Comparison of ENCODE assay signal across 8 cellular contexts in genomic region chr16:89917773-89918452, GRCh38. TPM values are rescaled to one million over a fixed set of nuclear protein-coding genes. Genes with fewer than 3 reads are reported as not detected.
DNase-seq lines count a peak whose midpoint lies in the region; ATAC-seq and TF ChIP-seq lines count a peak whose summit lies in the region.

No MANE protein-coding gene starts in this region.

- ATAC-seq in GM21529 (IDR thresholded peaks at IDR 0.05; ENCODE audit: unreplicated experiment) = peak; percentile 75
- peak; percentile 75 for ATAC-seq in Right ventricle myocardium superior (ENCODE audit: poor library complexity)

- intact Hi-C loops in activated naive CD4-positive, alpha-beta T cell treated with anti-CD3 and anti-CD28 coated beads for 36 hours (cut with micrococcal nuclease) = loop anchor here (1.0 kb wide), 1 partner anchor 8 kb away; no protein-coding TSS in a partner anchor
- intact Hi-C loops in Right ventricle myocardium superior (cut with DNase I) = no loop called here
- intact Hi-C loops in uterus (cut with DNase I; ENCODE audit: low total_unique reads) = no loop called here

- H3K36me3 Mint-ChIP-seq in activated naive CD4-positive, alpha-beta T cell treated with anti-CD3 and anti-CD28 coated beads for 36 hours (ENCODE audit: low read depth) = no peaks in the 10 kb centered on the region

- no peak for TF ChIP-seq CTCF in uterus (IDR thresholded peaks at IDR 0.05)

- H3K27me3 Mint-ChIP-seq in activated naive CD4-positive, alpha-beta T cell treated with anti-CD3 and anti-CD28 coated beads for 36 hours (ENCODE audit: low read depth) = peaks cover 30% of the 10 kb centered on the region

- no peaks in the 10 kb centered on the region for H3K9me3 ChIP-seq in uterus

- no peak for TF ChIP-seq RAD21 in Ishikawa (IDR thresholded peaks at IDR 0.05; ENCODE audit: low read depth)

- TF ChIP-seq EP300 in Ishikawa (IDR thresholded peaks at IDR 0.05; ENCODE audit: borderline replicate concordance) = no peak; the same call in 1 of the 2 replicates

- H3K27me3 ChIP-seq in rectal smooth muscle tissue (ENCODE audit: control insufficient read depth, insufficient read depth, low read length) (peaks cover 9% of the 10 kb centered on the region), uterus (no peaks in the 10 kb centered on the region)

- peaks cover 36% of the 10 kb centered on the region for H3K4me1 Mint-ChIP-seq in activated naive CD4-positive, alpha-beta T cell treated with anti-CD3 and anti-CD28 coated beads for 36 hours (ENCODE audit: low read depth)

- no peaks in the 10 kb centered on the region for H3K36me3 ChIP-seq in rectal smooth muscle tissue (ENCODE audit: control insufficient read depth, insufficient read depth, low read length)
- H3K36me3 ChIP-seq in uterus = no peaks in the 10 kb centered on the region

- H3K27ac ChIP-seq in rectal smooth muscle tissue (ENCODE audit: low read depth, low read length) (no peak overlapping the region), uterus (no peak overlapping the region)

- H3K4me3 ChIP-seq in rectal smooth muscle tissue (ENCODE audit: low read length) = peak overlapping the region; percentile 67
- H3K4me3 ChIP-seq in uterus = peak overlapping the region; percentile 15 to 26

- H3K9me3 Mint-ChIP-seq in activated naive CD4-positive, alpha-beta T cell treated with anti-CD3 and anti-CD28 coated beads for 36 hours = no peaks in the 10 kb centered on the region

- CTCF ChIA-PET in activated naive CD4-positive, alpha-beta T cell treated with anti-CD3 and anti-CD28 coated beads for 36 hours (lab: Charles Lee) = interaction anchor here (1.7 to 2.6 kb wide), 2 partner anchors 8 to 10 kb away, joined by 8 read pairs; no protein-coding TSS in a partner anchor

- DNase-seq in DMS153 (lab: John Stamatoyannopoulos, UW) = peak; percentile 90
- peak; percentile 92 for DNase-seq in SK-MEL-5 (ENCODE audit: low read depth, low spot score)
- peak; percentile 84 for DNase-seq in activated naive CD4-positive, alpha-beta T cell treated with anti-CD3 and anti-CD28 coated beads for 36 hours
- DNase-seq in Right ventricle myocardium superior = peak; percentile 91
- DNase-seq in uterus = peak; percentile 56 to 60

- peak in 1 of 2 donors; percentile 15 for TF ChIP-seq POLR2A in uterus (IDR thresholded peaks at IDR 0.05)

- H3K9ac ChIP-seq in rectal smooth muscle tissue (ENCODE audit: low read length) = no peak overlapping the region

- H3K4me1 ChIP-seq in rectal smooth muscle tissue (ENCODE audit: control insufficient read depth, insufficient read depth, low read length) (peaks cover 23% of the 10 kb centered on the region), uterus (peaks cover 3 to 24% of the 10 kb centered on the region in 2 donors)

- in situ Hi-C loops in SK-MEL-5 (cut with HindIII; ENCODE audit: low pct_unique_long_range_greater_than_20kb, low sequenced_read_pairs) = no loop called here

- H3K4me3 Mint-ChIP-seq in activated naive CD4-positive, alpha-beta T cell treated with anti-CD3 and anti-CD28 coated beads for 36 hours = peak overlapping the region; percentile 50

- H3K27ac Mint-ChIP-seq in activated naive CD4-positive, alpha-beta T cell treated with anti-CD3 and anti-CD28 coated beads for 36 hours = no peak overlapping the region

TF ChIP-seq in Ishikawa, 13 proteins besides CTCF, POLR2A, EP300 and RAD21:
- TF ChIP-seq NFIC (IDR thresholded peaks at IDR 0.05) (peak; percentile 85), MAX (IDR thresholded peaks at IDR 0.05) (peak; percentile 99), USF1 (IDR thresholded peaks at IDR 0.05) (peak; percentile 79), CREB1 (IDR thresholded peaks at IDR 0.05; ENCODE audit: low read depth) (no peak), TEAD4 (IDR thresholded peaks at IDR 0.05) (peak; percentile 50), REST (IDR thresholded peaks at IDR 0.05; ENCODE audit: low read depth) (no peak), EGR1 (IDR thresholded peaks at IDR 0.05) (no peak), TAF1 (IDR thresholded peaks at IDR 0.05; ENCODE audit: low read depth) (no peak), FOXM1 (IDR thresholded peaks at IDR 0.05; ENCODE audit: borderline replicate concordance, low read depth) (no peak), CEBPB (IDR thresholded peaks at IDR 0.05) (no peak), ZBTB7A (IDR thresholded peaks at IDR 0.05; ENCODE audit: low read depth) (no peak), YY1 (IDR thresholded peaks at IDR 0.05; ENCODE audit: low read depth) (no peak), TCF12 (IDR thresholded peaks at IDR 0.05; ENCODE audit: low read depth) (peak; percentile 64; the same call in 1 of the 2 replicates)
TF ChIP-seq in Ishikawa: peak in this region for 5.

RNA-seq across cellular contexts. Expression of gene MC1R, which starts 0.7 kb away (rescaled TPM):
- total RNA-seq in SK-MEL-5 (2014; rRNA removed; shearing (Covaris generic)) = 14.3 and 17.2 TPM in 2 replicates
- polyA plus RNA-seq in SK-MEL-5 (2015; cell fraction: cytosol; rRNA removed) = 17.8 and 19.9 TPM in 2 replicates
- polyA plus RNA-seq in SK-MEL-5 (2015; cell fraction: nucleus; rRNA removed) = 142 and 144 TPM in 2 replicates
- under 1 TPM; 0.45 to 0.49 TPM for total RNA-seq in activated naive CD4-positive, alpha-beta T cell treated with anti-CD3 and anti-CD28 coated beads for 36 hours
- total RNA-seq in Right ventricle myocardium superior (1.1 TPM), uterus (1 to 10 TPM in 3 of 4 donors, under 1 TPM in 1; 0.77 to 6.2 (median 5.4) TPM)

RNA-seq across cellular contexts. Expression of gene TUBB3, which starts 5.2 kb away (rescaled TPM):
- total RNA-seq in SK-MEL-5 (2014; rRNA removed; shearing (Covaris generic)) = 208 and 219 TPM in 2 replicates
- polyA plus RNA-seq in SK-MEL-5 (2015; cell fraction: cytosol; rRNA removed) = 303 and 343 TPM in 2 replicates
- 288 and 317 TPM in 2 replicates for polyA plus RNA-seq in SK-MEL-5 (2015; cell fraction: nucleus; rRNA removed)
- under 1 TPM; 0.20 to 0.38 TPM for total RNA-seq in activated naive CD4-positive, alpha-beta T cell treated with anti-CD3 and anti-CD28 coated beads for 36 hours
- 1.8 TPM for total RNA-seq in Right ventricle myocardium superior
- 10 to 100 TPM in 1 of 4 donors, under 1 TPM in 1, not detected in 2; 0.88 to 28.6 TPM for total RNA-seq in uterus

RNA-seq across cellular contexts. Expression of gene DEF8, which starts 30.6 kb away (rescaled TPM):
- 77.9 and 82.0 TPM in 2 replicates for total RNA-seq in SK-MEL-5 (2014; rRNA removed; shearing (Covaris generic))
- 92.1 and 107 TPM in 2 replicates for polyA plus RNA-seq in SK-MEL-5 (2015; cell fraction: cytosol; rRNA removed)
- 307 and 356 TPM in 2 replicates for polyA plus RNA-seq in SK-MEL-5 (2015; cell fraction: nucleus; rRNA removed)
- total RNA-seq in activated naive CD4-positive, alpha-beta T cell treated with anti-CD3 and anti-CD28 coated beads for 36 hours = 10 to 100 TPM; 19.7 to 20.1 TPM
- 46.7 TPM for total RNA-seq in Right ventricle myocardium superior
- total RNA-seq in uterus = 10 to 100 TPM; 29.4 to 96.3 (median 57.2) TPM

RNA-seq across cellular contexts. Expression of gene TCF25, which starts 44.5 kb away (rescaled TPM):
- 76.6 and 93.1 TPM in 2 replicates for total RNA-seq in SK-MEL-5 (2014; rRNA removed; shearing (Covaris generic))
- 78.5 and 82.3 TPM in 2 replicates for polyA plus RNA-seq in SK-MEL-5 (2015; cell fraction: cytosol; rRNA removed)
- 317 and 318 TPM in 2 replicates for polyA plus RNA-seq in SK-MEL-5 (2015; cell fraction: nucleus; rRNA removed)
- 100 to 1,000 TPM; 108 to 109 TPM for total RNA-seq in activated naive CD4-positive, alpha-beta T cell treated with anti-CD3 and anti-CD28 coated beads for 36 hours
- total RNA-seq in Right ventricle myocardium superior = 83.2 TPM
- 100 to 1,000 TPM in 2 of 4 donors, 10 to 100 TPM in 2; 60.3 to 221 (median 126) TPM for total RNA-seq in uterus
